In the genomic region with DNA sequence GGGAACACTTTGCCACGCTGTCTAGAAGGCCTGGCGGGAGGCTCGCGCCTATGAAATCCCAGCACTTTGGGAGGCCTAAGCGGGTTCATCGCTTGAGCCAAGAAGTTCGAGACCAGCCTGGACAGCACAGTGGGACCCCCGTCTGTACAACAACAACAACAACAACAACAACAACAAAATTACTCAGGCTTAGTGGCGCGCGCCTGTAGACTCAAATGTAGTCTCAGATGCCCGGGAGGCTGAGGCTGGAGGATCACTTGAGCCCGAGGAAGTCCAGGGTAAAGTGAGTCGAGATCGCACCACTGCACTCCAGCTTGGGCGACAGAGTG, we compare ENCODE assay signal across 8 cellular contexts. TPM values are rescaled to one million over a fixed set of nuclear protein-coding genes. Genes with fewer than 3 reads are reported as not detected.
DNase-seq lines count a peak whose midpoint lies in the region; ATAC-seq, FAIRE-seq and TF ChIP-seq lines count a peak whose summit lies in the region.

No MANE protein-coding gene starts in this region.

- intact Hi-C loops in ovary (cut with DNase I) = no loop called here

- peak overlapping the region; percentile 99 for H2AFZ ChIP-seq in KMS-11 (ENCODE audit: low read depth)

- POLR2A ChIA-PET in CD8-positive, alpha-beta memory T cell (lab: Charles Lee) = interaction anchor here (0.6 to 1.5 kb wide), 7 partner anchors 9 to 368 kb away, joined by 3 to 9 read pairs (median 3); a partner anchor contains a TSS

- peaks cover 14 to 28% (median 25%) of the 10 kb centered on the region in 3 donors for H3K4me1 Mint-ChIP-seq in CD8-positive, alpha-beta memory T cell
- H3K4me1 Mint-ChIP-seq in endodermal cell = peaks cover 6% of the 10 kb centered on the region

- FAIRE-seq in H54 (lab: Jason Lieb, UNC) = no peak

- H3K36me3 ChIP-seq in CD8-positive, alpha-beta memory T cell (ENCODE audit: insufficient read depth, low read length) = no peaks in the 10 kb centered on the region
- H3K36me3 ChIP-seq in KMS-11 (ENCODE audit: insufficient read depth) (no peaks in the 10 kb centered on the region), endodermal cell (ENCODE audit: control insufficient read depth, insufficient read depth, low read length) (no peaks in the 10 kb centered on the region), ovary (no peaks in the 10 kb centered on the region)

- H3K9me3 ChIP-seq in CD8-positive, alpha-beta memory T cell (ENCODE audit: low read length) = no peaks in the 10 kb centered on the region
- H3K9me3 ChIP-seq in endodermal cell (ENCODE audit: control insufficient read depth, low read length) = no peaks in the 10 kb centered on the region
- no peaks in the 10 kb centered on the region for H3K9me3 ChIP-seq in ovary

- CTCF ChIA-PET in CD8-positive, alpha-beta memory T cell (lab: Charles Lee) = interaction anchor here (0.8 to 1.9 kb wide), 5 partner anchors 11 to 136 kb away, joined by 3 to 8 read pairs (median 4); a partner anchor contains a TSS

- no peaks in the 10 kb centered on the region for H3K79me2 ChIP-seq in KMS-11 (ENCODE audit: insufficient read depth, low read depth)

- H3K9me3 Mint-ChIP-seq in CD8-positive, alpha-beta memory T cell = no peaks in the 10 kb centered on the region
- H3K9me3 Mint-ChIP-seq in endodermal cell = peaks cover 7% of the 10 kb centered on the region

- no peaks in the 10 kb centered on the region for H3K27me3 Mint-ChIP-seq in CD8-positive, alpha-beta memory T cell
- peaks cover 49% of the 10 kb centered on the region for H3K27me3 Mint-ChIP-seq in endodermal cell (ENCODE audit: insufficient read depth)

- H3K36me3 Mint-ChIP-seq in CD8-positive, alpha-beta memory T cell = peaks cover 11 to 14% (median 13%) of the 10 kb centered on the region in 3 donors
- H3K36me3 Mint-ChIP-seq in endodermal cell (ENCODE audit: low read depth) = peaks cover 7% of the 10 kb centered on the region

- peak overlapping the region; percentile 59 for H3K4me2 ChIP-seq in KMS-11

- peaks cover 13% of the 10 kb centered on the region for H3K4me1 ChIP-seq in CD8-positive, alpha-beta memory T cell (ENCODE audit: insufficient read depth, low read length)
- H3K4me1 ChIP-seq in KMS-11 (ENCODE audit: low read depth, poor library complexity, severe bottlenecking) = peaks cover 9% of the 10 kb centered on the region
- H3K4me1 ChIP-seq in endodermal cell (ENCODE audit: control insufficient read depth, insufficient read depth, low read length) = no peaks in the 10 kb centered on the region
- peaks cover 6% of the 10 kb centered on the region for H3K4me1 ChIP-seq in ovary (ENCODE audit: insufficient read depth)

- 90 to 99% methylated on average over 15 to 16 of the region's 16 CpGs for WGBS in endodermal cell (ENCODE audit: insufficient coverage in 1 of 2, insufficient read length in 1 of 2), 2 experiments
- WGBS in ovary, 3 donors = 9 to 19% (median 13%) methylated on average over 12 to 16 of the region's 16 CpGs

- H3K27ac Mint-ChIP-seq in CD8-positive, alpha-beta memory T cell = peak overlapping the region in 7 of 8 donors; percentile 74 to 96 (median 90)
- no peak overlapping the region for H3K27ac Mint-ChIP-seq in endodermal cell

- H3K9ac ChIP-seq in KMS-11 (no peak overlapping the region), endodermal cell (ENCODE audit: extremely low read depth, low read length, poor library complexity, severe bottlenecking) (no peak overlapping the region)

- H4K20me1 ChIP-seq in KMS-11 (ENCODE audit: insufficient read depth) = no peaks in the 10 kb centered on the region

- no peak for TF ChIP-seq EP300 in ovary (IDR thresholded peaks at IDR 0.05)

- TF ChIP-seq POLR2A in ovary (IDR thresholded peaks at IDR 0.05) (no peak), H54 (IDR thresholded peaks at IDR 0.05; ENCODE audit: low read depth, low read length) (no peak)

- peak overlapping the region; percentile 41 for H3K27ac ChIP-seq in CD8-positive, alpha-beta memory T cell (ENCODE audit: low read depth, low read length)
- H3K27ac ChIP-seq in KMS-11 = no peak overlapping the region
- no peak overlapping the region for H3K27ac ChIP-seq in endodermal cell (ENCODE audit: low read depth, low read length)
- no peak overlapping the region for H3K27ac ChIP-seq in ovary

- H3K27me3 ChIP-seq in CD8-positive, alpha-beta memory T cell (ENCODE audit: insufficient read depth, low read length, poor library complexity, severe bottlenecking) = no peaks in the 10 kb centered on the region
- H3K27me3 ChIP-seq in KMS-11 (ENCODE audit: insufficient read depth, low read depth) (no peaks in the 10 kb centered on the region), endodermal cell (ENCODE audit: control insufficient read depth, insufficient read depth, low read length, poor library complexity, severe bottlenecking) (no peaks in the 10 kb centered on the region), ovary (no peaks in the 10 kb centered on the region)

- TF ChIP-seq CTCF in KMS-11 (conservative IDR thresholded peaks at IDR 0.05; ENCODE audit: low read depth, low read length) (no peak), endodermal cell (conservative IDR thresholded peaks at IDR 0.05) (no peak), ovary (IDR thresholded peaks at IDR 0.05) (no peak)

- H3K4me3 ChIP-seq in CD8-positive, alpha-beta memory T cell (ENCODE audit: low read length) = peak overlapping the region; percentile 61
- H3K4me3 ChIP-seq in KMS-11 (IDR thresholded peaks at IDR 0.05; ENCODE audit: insufficient read depth, low read depth, low read length) = no peak overlapping the region
- no peak overlapping the region for H3K4me3 ChIP-seq in endodermal cell (ENCODE audit: low read length)
- H3K4me3 ChIP-seq in ovary = peak overlapping the region; percentile 46

- peak overlapping the region; percentile 73 to 96 (median 88) for H3K4me3 Mint-ChIP-seq in CD8-positive, alpha-beta memory T cell
- peak overlapping the region; percentile 70 for H3K4me3 Mint-ChIP-seq in endodermal cell

- DNase-seq in CD8-positive, alpha-beta memory T cell = no peak
- DNase-seq in endodermal cell = no peak
- no peak for DNase-seq in ovary
- DNase-seq in H54 (ENCODE audit: insufficient read length, low spot score) = no peak
- DNase-seq in activated CD4-positive, alpha-beta T cell treated with anti-CD3 and anti-CD28 coated beads, Interleukin-2, amount 50 U/mL, for 4 hours = no peak

- ATAC-seq in HG03469 (IDR thresholded peaks at IDR 0.05; ENCODE audit: unreplicated experiment) (no peak), HG03039 (IDR thresholded peaks at IDR 0.05; ENCODE audit: unreplicated experiment) (no peak)

RNA-seq across cellular contexts. Expression of a gene that starts 0.3 kb away (rescaled TPM):
- total RNA-seq in CD8-positive, alpha-beta memory T cell = 10 to 100 TPM; 23.0 to 24.4 TPM
- polyA plus RNA-seq in CD8-positive, alpha-beta memory T cell = 7.0 TPM
- 10 to 100 TPM; 27.4 to 58.7 TPM for total RNA-seq in endodermal cell
- 2.6 TPM for polyA plus RNA-seq in endodermal cell (2013, experiment 1 of 2)
- 2.9 TPM for polyA plus RNA-seq in endodermal cell (2013, experiment 2 of 2)
- 10 to 100 TPM in 5 of 7 donors, 1 to 10 TPM in 2; 1.7 to 20.6 (median 14.4) TPM for total RNA-seq in ovary
- 1 to 10 TPM in 1 of 2 donors, under 1 TPM in 1; 0.99 to 6.4 TPM for polyA plus RNA-seq in ovary

RNA-seq across cellular contexts. Expression of a gene that starts 16.6 kb away (rescaled TPM):
- total RNA-seq in CD8-positive, alpha-beta memory T cell = 1 to 10 TPM; 7.4 to 7.9 TPM
- 2.5 TPM for polyA plus RNA-seq in CD8-positive, alpha-beta memory T cell
- total RNA-seq in endodermal cell (1 to 10 TPM; 3.7 to 4.9 TPM), ovary (10 to 100 TPM in 2 of 7 donors, 1 to 10 TPM in 5; 7.0 to 11.3 (median 7.8) TPM)
- polyA plus RNA-seq in endodermal cell (2013, experiment 1 of 2) = 1.1 TPM
- polyA plus RNA-seq in endodermal cell (2013, experiment 2 of 2) = 0.83 TPM
- polyA plus RNA-seq in ovary = 10 to 100 TPM in 1 of 2 donors, 1 to 10 TPM in 1; 4.4 to 10.3 TPM

Comparison
In these comparisons a context has a peak if more than half of its experiments do, and no peak if none do; other contexts are left out.
1. H3K4me3 ChIP-seq: peak in CD8-positive, alpha-beta memory T cell (single experiment) and ovary (single experiment); none in KMS-11 (single experiment) and endodermal cell (single experiment).